1 cellular context compared by ENCODE assay signal in the genomic region with DNA sequence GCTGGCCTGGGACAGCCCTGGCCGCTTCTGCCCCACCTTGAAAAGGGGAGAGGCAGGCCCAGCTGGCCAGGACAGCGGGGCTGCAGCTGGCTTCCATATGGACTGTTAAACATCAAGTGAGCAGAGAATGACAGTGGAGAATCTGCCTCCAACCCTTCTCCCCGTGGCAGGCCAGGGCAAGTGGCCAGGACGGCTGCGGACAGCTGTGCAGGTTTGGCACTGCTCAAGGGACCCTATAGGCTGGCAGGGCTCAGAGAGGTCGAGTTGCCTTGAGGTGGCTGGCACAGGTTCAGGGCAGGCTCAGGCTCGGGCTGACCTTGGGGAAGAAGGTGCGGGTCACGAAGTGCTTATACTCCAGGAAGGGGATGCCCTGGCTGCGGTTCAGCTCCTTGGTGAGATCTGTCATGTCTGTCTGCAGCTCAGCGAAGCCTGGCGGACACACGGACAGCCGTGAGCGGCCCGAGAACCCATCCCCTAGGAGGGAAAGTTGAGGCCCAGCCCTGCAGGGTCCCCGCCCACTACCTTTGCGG.
TF ChIP-seq lines count a peak whose summit lies in the region.

No MANE protein-coding gene starts in this region.

TF ChIP-seq in endothelial cell of umbilical vein, 7 proteins besides CTCF, POLR2A, EP300 and RAD21 (continued from another document):
- TF ChIP-seq FOS (IDR thresholded peaks at IDR 0.05; ENCODE audit: borderline replicate concordance, insufficient read depth, low read length) (no peak), GATA2 (IDR thresholded peaks at IDR 0.05; ENCODE audit: insufficient read depth, insufficient read length, low read depth, low read length) (no peak), EZH2 (IDR thresholded peaks at IDR 0.05; ENCODE audit: borderline replicate concordance, low read depth, low read length, severe bottlenecking) (no peak), POLR2AphosphoS5 (IDR thresholded peaks at IDR 0.05; ENCODE audit: insufficient read depth, low read depth, low read length) (no peak), MYC (IDR thresholded peaks at IDR 0.05; ENCODE audit: low read depth, low read length) (no peak), JUN (IDR thresholded peaks at IDR 0.05; ENCODE audit: borderline replicate concordance, insufficient read depth, insufficient read length, low read depth) (no peak)
